1 cellular context compared by ENCODE assay signal in the genomic region with DNA sequence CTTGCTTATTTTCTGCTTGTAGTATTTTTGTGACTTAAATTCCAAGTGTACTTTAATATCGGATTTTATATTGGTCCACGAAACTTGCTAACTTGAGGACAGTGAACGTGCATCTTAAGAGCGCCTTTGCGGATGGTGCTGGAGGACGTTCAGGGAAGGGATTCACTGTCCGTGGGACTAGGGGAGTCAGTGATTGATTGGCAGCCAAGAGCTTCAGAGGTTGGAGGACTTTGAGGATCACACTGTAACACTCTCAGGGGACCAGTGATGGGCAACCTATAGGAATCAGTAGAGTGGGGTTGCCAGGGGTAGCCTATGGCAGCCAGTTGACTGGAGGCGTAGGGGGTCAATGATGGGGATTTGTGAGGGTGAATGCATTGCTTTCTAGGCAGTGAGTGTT.
TF ChIP-seq lines count a peak whose summit lies in the region.

No MANE protein-coding gene starts in this region.

TF ChIP-seq in HEK293, 187 proteins besides CTCF, POLR2A, EP300 and RAD21 (continued from another document):
- TF ChIP-seq ZNF623 (tag by site-specific recombination; IDR thresholded peaks at IDR 0.05) (no peak), ZNF138 (tag by site-specific recombination; IDR thresholded peaks at IDR 0.05; ENCODE audit: borderline replicate concordance) (no peak), ZNF555 (tag by site-specific recombination; conservative IDR thresholded peaks at IDR 0.05) (no peak), GLIS1 (tag by site-specific recombination; IDR thresholded peaks at IDR 0.05) (no peak), ZNF701 (tag by site-specific recombination; IDR thresholded peaks at IDR 0.05) (no peak), ZNF211 (tag by site-specific recombination; IDR thresholded peaks at IDR 0.05; ENCODE audit: low read depth) (no peak)
